Comparison of ENCODE assay signal across 14 cellular contexts in genomic region chr3:87336761-87337160, GRCh38.
"Had no signal": no experiment of that assay in that cellular context is flagged by ENCODE, and none has a peak within 500 bp of the region (broad histone marks: within the 10 kb centered on the region; RNA-seq: fewer than 3 reads in every experiment).

No MANE protein-coding gene starts in this region.

- H3K27me3 Mint-ChIP-seq: activated naive CD8-positive, alpha-beta T cell had no signal

- H3K4me2 ChIP-seq: smooth muscle cell had no signal

- H3K4me3 Mint-ChIP-seq: activated naive CD8-positive, alpha-beta T cell; activated T-cell treated with anti-CD3 and anti-CD28 coated beads, Interleukin-2, amount 50 U/mL, for 4 hours; immature natural killer cell; natural killer cell had no signal

- H3K4me1 ChIP-seq: thyroid gland had no signal

- H3K27me3 ChIP-seq: dorsolateral prefrontal cortex, thyroid gland had no signal

- H3K9me3 Mint-ChIP-seq: natural killer cell had no signal

- DNase-seq: activated CD4-positive, alpha-beta T cell treated with anti-CD3 and anti-CD28 coated beads for 1 hour; activated CD4-positive, alpha-beta T cell treated with anti-CD3 and anti-CD28 coated beads, Interleukin-2, amount 50 U/mL, for 48 hours; activated effector memory CD4-positive, alpha-beta T cell treated with anti-CD3 and anti-CD28 coated beads, Interleukin-2, amount 50 U/mL, for 16 hours; activated T-cell treated with anti-CD3 and anti-CD28 coated beads, Interleukin-2, amount 50 U/mL, for 4 hours; dorsolateral prefrontal cortex; glutamatergic neuron; immature natural killer cell; mucosa of descending colon; natural killer cell; right cardiac atrium; thyroid gland had no signal

- H3K36me3 ChIP-seq: thyroid gland had no signal

- ATAC-seq: activated T-cell treated with anti-CD3 and anti-CD28 coated beads, Interleukin-2, amount 50 U/mL, for 4 hours; esophagus mucosa; mucosa of descending colon; natural killer cell; right cardiac atrium had no signal

- H3K27ac ChIP-seq: dorsolateral prefrontal cortex, thyroid gland had no signal

- H3K4me3 ChIP-seq: dorsolateral prefrontal cortex, mucosa of descending colon, smooth muscle cell, thyroid gland had no signal

- H3K4me1 Mint-ChIP-seq: immature natural killer cell, natural killer cell had no signal

- H3K36me3 Mint-ChIP-seq: immature natural killer cell, natural killer cell had no signal

- H3K27ac Mint-ChIP-seq: activated naive CD8-positive, alpha-beta T cell; immature natural killer cell; natural killer cell had no signal
